In genomic region chr12:2287151-2287550, GRCh38 we compare ENCODE assay signal across 19 cellular contexts.
A peak's percentile ranks its signal among the peaks of the same experiment; 100 is the strongest.
DNase-seq lines count a peak whose midpoint lies in the region; ATAC-seq, FAIRE-seq and TF ChIP-seq lines count a peak whose summit lies in the region.
"Had no signal": no experiment of that assay in that cellular context is flagged by ENCODE, and none has a peak within 500 bp of the region (broad histone marks: within the 10 kb centered on the region; RNA-seq: fewer than 3 reads in every experiment).

No MANE protein-coding gene starts in this region.

- no peak overlapping the region for H3K4me2 ChIP-seq in parathyroid adenoma (ENCODE audit: low read length)

- intact Hi-C loops in left ventricle myocardium inferior (cut with micrococcal nuclease): loop anchor here (10.0 kb wide), 1 partner anchor 232 kb away; the partner anchor contains the start of gene CACNA1C

- no peaks in the 10 kb centered on the region for H3K9me3 ChIP-seq in left ventricle myocardium inferior (replicated peaks)
- no peaks in the 10 kb centered on the region for H3K9me3 ChIP-seq in parathyroid adenoma (ENCODE audit: control insufficient read depth, low read length)

- DNase-seq in activated T-cell treated with anti-CD3 and anti-CD28 coated beads, Interleukin-2, amount 50 U/mL, for 24 hours: peak; percentile 1
- DNase-seq in activated T-cell treated with anti-CD3 and anti-CD28 coated beads, Interleukin-2, amount 50 U/mL, for 72 hours: no peak
- DNase-seq in left ventricle myocardium inferior: no peak
- DNase-seq in urothelium cell line (ENCODE audit: low spot score): no peak
- no peak for DNase-seq in stimulated activated naive CD8-positive, alpha-beta T cell treated with anti-CD3 and anti-CD28 coated beads, Interleukin-15, Interleukin-2, amounts not matched to agents 100 U/mL and 50 U/mL, for 24 hours
- DNase-seq in T-helper 2 cell treated with Interferon-gamma antibody and Interleukin-4, amounts not matched to agents 5 μg/mL and 100 μg/mL, for 36 hours (ENCODE audit: low spot score): no peak
- DNase-seq: activated CD8-positive, alpha-beta memory T cell treated with anti-CD3 and anti-CD28 coated beads, Interleukin-2, amount 50 U/mL, for 4 hours; CD8-positive, alpha-beta memory T cell; GF-D8; NCI-H1048; NCI-H345; OCI-M1; stimulated activated CD4-positive, alpha-beta T cell treated with anti-CD3 and anti-CD28 coated beads, Interleukin-1b, Interleukin-23, amount 100 ng/mL, for 48 hours had no signal

- ATAC-seq in activated T-cell treated with anti-CD3 and anti-CD28 coated beads, Interleukin-2, amount 50 U/mL, for 72 hours (replicated peaks in 1 of 2): no peak
- no peak for ATAC-seq in stimulated activated naive CD8-positive, alpha-beta T cell treated with anti-CD3 and anti-CD28 coated beads, Interleukin-15, Interleukin-2, amounts not matched to agents 100 U/mL and 50 U/mL, for 24 hours
- no peak for ATAC-seq in GM19395 (IDR thresholded peaks at IDR 0.05; ENCODE audit: unreplicated experiment)

- H3K36me3 ChIP-seq in left ventricle myocardium inferior (no peaks in the 10 kb centered on the region), parathyroid adenoma (ENCODE audit: control insufficient read depth, insufficient read depth, low read length) (no peaks in the 10 kb centered on the region)

- no peak overlapping the region for H3K4me3 Mint-ChIP-seq in activated T-cell treated with anti-CD3 and anti-CD28 coated beads, Interleukin-2, amount 50 U/mL, for 24 hours
- no peak overlapping the region for H3K4me3 Mint-ChIP-seq in activated T-cell treated with anti-CD3 and anti-CD28 coated beads, Interleukin-2, amount 50 U/mL, for 72 hours
- H3K4me3 Mint-ChIP-seq in T-helper 2 cell treated with Interferon-gamma antibody and Interleukin-4, amounts not matched to agents 5 μg/mL and 100 μg/mL, for 36 hours: no peak overlapping the region
- H3K4me3 Mint-ChIP-seq: activated naive CD8-positive, alpha-beta T cell; CD8-positive, alpha-beta memory T cell; IgD-negative memory B cell had no signal

- TF ChIP-seq CTCF in left ventricle myocardium inferior (IDR thresholded peaks at IDR 0.05; ENCODE audit: borderline replicate concordance) (no peak), parathyroid adenoma (IDR thresholded peaks at IDR 0.05) (no peak)

- H3K27ac ChIP-seq in left ventricle myocardium inferior (replicated peaks): peak overlapping the region; percentile 83
- peak overlapping the region; percentile 17 for H3K27ac ChIP-seq in parathyroid adenoma
- H3K27ac ChIP-seq: 22Rv1 had no signal

- no peaks in the 10 kb centered on the region for H3K27me3 ChIP-seq in left ventricle myocardium inferior (ENCODE audit: low read depth)
- H3K27me3 ChIP-seq in parathyroid adenoma (ENCODE audit: control insufficient read depth, insufficient read depth, low read length): no peaks in the 10 kb centered on the region

- H3K4me3 ChIP-seq in left ventricle myocardium inferior: no peak overlapping the region
- H3K4me3 ChIP-seq in parathyroid adenoma (ENCODE audit: low read depth, low read length): no peak overlapping the region

- no peaks in the 10 kb centered on the region for H3K36me3 Mint-ChIP-seq in activated T-cell treated with anti-CD3 and anti-CD28 coated beads, Interleukin-2, amount 50 U/mL, for 24 hours (ENCODE audit: low read depth)
- no peaks in the 10 kb centered on the region for H3K36me3 Mint-ChIP-seq in activated T-cell treated with anti-CD3 and anti-CD28 coated beads, Interleukin-2, amount 50 U/mL, for 72 hours (ENCODE audit: insufficient read depth in 2 of 2)
- no peaks in the 10 kb centered on the region for H3K36me3 Mint-ChIP-seq in T-helper 2 cell treated with Interferon-gamma antibody and Interleukin-4, amounts not matched to agents 5 μg/mL and 100 μg/mL, for 36 hours (ENCODE audit: low read depth)
- H3K36me3 Mint-ChIP-seq: activated naive CD8-positive, alpha-beta T cell; CD8-positive, alpha-beta memory T cell; IgD-negative memory B cell had no signal

- peaks cover 6% of the 10 kb centered on the region for H3K4me1 Mint-ChIP-seq in activated T-cell treated with anti-CD3 and anti-CD28 coated beads, Interleukin-2, amount 50 U/mL, for 24 hours (ENCODE audit: low read depth)
- no peaks in the 10 kb centered on the region for H3K4me1 Mint-ChIP-seq in activated T-cell treated with anti-CD3 and anti-CD28 coated beads, Interleukin-2, amount 50 U/mL, for 72 hours (ENCODE audit: low read depth)
- no peaks in the 10 kb centered on the region for H3K4me1 Mint-ChIP-seq in T-helper 2 cell treated with Interferon-gamma antibody and Interleukin-4, amounts not matched to agents 5 μg/mL and 100 μg/mL, for 36 hours (ENCODE audit: low read depth)
- H3K4me1 Mint-ChIP-seq: CD8-positive, alpha-beta memory T cell had no signal

- H3K4me1 ChIP-seq in left ventricle myocardium inferior (peaks cover 100% of the 10 kb centered on the region), parathyroid adenoma (no peaks in the 10 kb centered on the region)

- H3K27ac Mint-ChIP-seq in activated T-cell treated with anti-CD3 and anti-CD28 coated beads, Interleukin-2, amount 50 U/mL, for 24 hours: peak overlapping the region; percentile 9
- no peak overlapping the region for H3K27ac Mint-ChIP-seq in activated T-cell treated with anti-CD3 and anti-CD28 coated beads, Interleukin-2, amount 50 U/mL, for 72 hours
- H3K27ac Mint-ChIP-seq in T-helper 2 cell treated with Interferon-gamma antibody and Interleukin-4, amounts not matched to agents 5 μg/mL and 100 μg/mL, for 36 hours: no peak overlapping the region
- H3K27ac Mint-ChIP-seq: activated naive CD8-positive, alpha-beta T cell; CD8-positive, alpha-beta memory T cell; IgD-negative memory B cell; progenitor cell of endocrine pancreas had no signal

- no peaks in the 10 kb centered on the region for H3K79me2 ChIP-seq in parathyroid adenoma

- no peaks in the 10 kb centered on the region for H3K9me3 Mint-ChIP-seq in activated T-cell treated with anti-CD3 and anti-CD28 coated beads, Interleukin-2, amount 50 U/mL, for 24 hours
- H3K9me3 Mint-ChIP-seq in activated T-cell treated with anti-CD3 and anti-CD28 coated beads, Interleukin-2, amount 50 U/mL, for 72 hours: no peaks in the 10 kb centered on the region
- no peaks in the 10 kb centered on the region for H3K9me3 Mint-ChIP-seq in T-helper 2 cell treated with Interferon-gamma antibody and Interleukin-4, amounts not matched to agents 5 μg/mL and 100 μg/mL, for 36 hours
- H3K9me3 Mint-ChIP-seq: CD8-positive, alpha-beta memory T cell; IgD-negative memory B cell had no signal

- peak; percentile 53 for FAIRE-seq in urothelium cell line (lab: Jason Lieb, UNC)

- no peak overlapping the region for H2AFZ ChIP-seq in parathyroid adenoma

- H3K27me3 Mint-ChIP-seq in activated T-cell treated with anti-CD3 and anti-CD28 coated beads, Interleukin-2, amount 50 U/mL, for 24 hours: peaks cover 45% of the 10 kb centered on the region
- H3K27me3 Mint-ChIP-seq in activated T-cell treated with anti-CD3 and anti-CD28 coated beads, Interleukin-2, amount 50 U/mL, for 72 hours (ENCODE audit: low read depth): peaks cover 8% of the 10 kb centered on the region
- peaks cover 8% of the 10 kb centered on the region for H3K27me3 Mint-ChIP-seq in T-helper 2 cell treated with Interferon-gamma antibody and Interleukin-4, amounts not matched to agents 5 μg/mL and 100 μg/mL, for 36 hours (ENCODE audit: low read depth)

- no peak overlapping the region for H3K9ac ChIP-seq in parathyroid adenoma
